11 cellular contexts compared by ENCODE assay signal in genomic region chr10:132515811-132516726, GRCh38. TPM values are rescaled to one million over a fixed set of nuclear protein-coding genes. Genes with fewer than 3 reads are reported as not detected.
DNase-seq lines count a peak whose midpoint lies in the region; ATAC-seq, FAIRE-seq and TF ChIP-seq lines count a peak whose summit lies in the region.
"Had no signal": no experiment of that assay in that cellular context is flagged by ENCODE, and none has a peak within 500 bp of the region (broad histone marks: within the 10 kb centered on the region; RNA-seq: fewer than 3 reads in every experiment).

No MANE protein-coding gene starts in this region.

- H3K36me3 ChIP-seq in GM23338 (ENCODE audit: insufficient read depth) (no peaks in the 10 kb centered on the region), HepG2 (replicated peaks in 1 of 2; ENCODE audit: control insufficient read depth in 1 of 2, insufficient read depth in 2 of 2, low read length in 2 of 2) (no peaks in the 10 kb centered on the region), spleen (no peaks in the 10 kb centered on the region)
- H3K36me3 ChIP-seq: WERI-Rb-1 had no signal

- H3K79me2 ChIP-seq in GM23338 (replicated peaks; ENCODE audit: insufficient read depth) (no peaks in the 10 kb centered on the region), HepG2 (ENCODE audit: insufficient read depth, low read length) (no peaks in the 10 kb centered on the region)

- H3K27ac Mint-ChIP-seq in GM23338 = peak overlapping the region; percentile 78
- 0 out of 2 replicates have a peak overlapping the region, but pooled peaks have one; percentile 23 for H3K27ac Mint-ChIP-seq in WTC11
- H3K27ac Mint-ChIP-seq: activated naive CD8-positive, alpha-beta T cell treated with anti-CD3 and anti-CD28 coated beads, Interleukin-2, amount 10 ng/mL, durations not matched to agents 7 days and 5 days had no signal

- H3K36me3 Mint-ChIP-seq in GM23338 (ENCODE audit: low read depth) (no peaks in the 10 kb centered on the region), WTC11 (no peaks in the 10 kb centered on the region)
- H3K36me3 Mint-ChIP-seq: activated naive CD8-positive, alpha-beta T cell treated with anti-CD3 and anti-CD28 coated beads, Interleukin-2, amount 10 ng/mL, durations not matched to agents 7 days and 5 days had no signal

- H3K4me3 Mint-ChIP-seq in GM23338 = peak overlapping the region; percentile 52; the same call in 1 of the 3 replicates
- H3K4me3 Mint-ChIP-seq in WTC11 = peak overlapping the region; percentile 35; the same call in 1 of the 2 replicates
- H3K4me3 Mint-ChIP-seq: activated naive CD8-positive, alpha-beta T cell treated with anti-CD3 and anti-CD28 coated beads, Interleukin-2, amount 10 ng/mL, durations not matched to agents 7 days and 5 days had no signal

- H3K4me1 Mint-ChIP-seq in GM23338 = peaks cover 30% of the 10 kb centered on the region
- peaks cover 32% of the 10 kb centered on the region for H3K4me1 Mint-ChIP-seq in WTC11
- H3K4me1 Mint-ChIP-seq: activated naive CD8-positive, alpha-beta T cell treated with anti-CD3 and anti-CD28 coated beads, Interleukin-2, amount 10 ng/mL, durations not matched to agents 7 days and 5 days had no signal

- no peak for TF ChIP-seq EP300 in HepG2 (IDR thresholded peaks at IDR 0.05; ENCODE audit: low read depth in 2 of 2, low read length in 2 of 2)
- TF ChIP-seq EP300 in HepG2 (CRISPR knock-in tag; IDR thresholded peaks at IDR 0.05; ENCODE audit: borderline replicate concordance) = no peak

- H3K9me2 ChIP-seq in GM23338 (ENCODE audit: insufficient read depth) = no peaks in the 10 kb centered on the region

- intact Hi-C loops in HepG2 (cut with micrococcal nuclease; ENCODE audit: unreplicated experiment) = loop anchor here (5.0 kb wide), 2 partner anchors 59 to 76 kb away; no protein-coding TSS in a partner anchor
- intact Hi-C loops in spleen (cut with DNase I; ENCODE audit: low total_unique reads) = no loop called here

- H3K9me3 ChIP-seq in HepG2 (ENCODE audit: low read length) = no peaks in the 10 kb centered on the region
- H3K9me3 ChIP-seq in spleen = no peaks in the 10 kb centered on the region

- in situ Hi-C loops in HepG2 (cut with HindIII; ENCODE audit: extremely low pct_ligation_motif_present, low pct_unique_long_range_greater_than_20kb) = no loop called here

- H3K9ac ChIP-seq in HepG2 (ENCODE audit: insufficient read depth, low read depth, low read length) = peak overlapping the region; percentile 74

- DNase-seq in GM23338 (ENCODE audit: low spot score) (no peak), WTC11 (ENCODE audit: low spot score) (no peak), HepG2 (ENCODE audit: low spot score) (no peak), spleen (peak; percentile 71), T-helper 1 cell (no peak), CD1c-positive myeloid dendritic cell (ENCODE audit: extremely low spot score) (no peak), kidney tubule cell (ENCODE audit: low spot score) (no peak)
- DNase-seq: activated naive CD8-positive, alpha-beta T cell treated with anti-CD3 and anti-CD28 coated beads, Interleukin-2, amount 10 ng/mL, durations not matched to agents 7 days and 5 days had no signal

- H3K9me3 Mint-ChIP-seq in GM23338 = no peaks in the 10 kb centered on the region
- peaks cover 6% of the 10 kb centered on the region for H3K9me3 Mint-ChIP-seq in WTC11
- H3K9me3 Mint-ChIP-seq: activated naive CD8-positive, alpha-beta T cell treated with anti-CD3 and anti-CD28 coated beads, Interleukin-2, amount 10 ng/mL, durations not matched to agents 7 days and 5 days had no signal

- H3K27ac ChIP-seq in GM23338 (ENCODE audit: low read depth) (no peak overlapping the region), HepG2 (ENCODE audit: extremely low read length, insufficient read depth, low read length) (peak overlapping the region; percentile 69), spleen (peak overlapping the region in 6 of 8 donors; percentile 79 to 85 (median 82))
- H3K27ac ChIP-seq: WERI-Rb-1 had no signal

- H3K27me3 ChIP-seq in GM23338 (ENCODE audit: insufficient read depth) = peaks cover 10% of the 10 kb centered on the region; the same call in 1 of the 2 replicates
- H3K27me3 ChIP-seq in HepG2 (ENCODE audit: control insufficient read depth in 1 of 2, insufficient read depth in 2 of 2, low read length in 2 of 2) = peaks cover 2 to 20% of the 10 kb centered on the region in 2 experiments; a peak in 4 of 5 replicates
- peaks cover 0 to 12% (median 0%) of the 10 kb centered on the region in 7 donors for H3K27me3 ChIP-seq in spleen (replicated peaks in 1 of 7)

- peak overlapping the region; percentile 93; the same call in 1 of the 2 replicates for H3K4me2 ChIP-seq in GM23338
- peak overlapping the region; percentile 97 for H3K4me2 ChIP-seq in HepG2 (ENCODE audit: low read depth, low read length)

- TF ChIP-seq POLR2A in HepG2 (IDR thresholded peaks at IDR 0.05; ENCODE audit: insufficient read depth in 1 of 2, low read depth in 2 of 2, low read length in 2 of 2) = peak in 1 of 2 experiments; percentile 13; a peak in 1 of 4 replicates
- no peak for TF ChIP-seq POLR2A in spleen (IDR thresholded peaks at IDR 0.05)

- ATAC-seq in GM23338 (no peak), WTC11 (no peak), HepG2 (no peak), HG02642 (IDR thresholded peaks at IDR 0.05; ENCODE audit: poor library complexity, unreplicated experiment) (no peak)

- FAIRE-seq in HepG2 (lab: Jason Lieb, UNC) = no peak
- FAIRE-seq: GM18507 had no signal

- H3K4me1 ChIP-seq in GM23338 (ENCODE audit: insufficient read depth) (peaks cover 26% of the 10 kb centered on the region), HepG2 (ENCODE audit: insufficient read depth, low read length) (peaks cover 61% of the 10 kb centered on the region), spleen (peaks cover 51 to 68% (median 63%) of the 10 kb centered on the region in 6 donors)

- TF ChIP-seq CTCF in GM23338 (conservative IDR thresholded peaks at IDR 0.05; ENCODE audit: low read depth in 2 of 2) (no peak), WTC11 (IDR thresholded peaks at IDR 0.05) (no peak), HepG2 (CRISPR knock-in tag; IDR thresholded peaks at IDR 0.05) (no peak), spleen (IDR thresholded peaks at IDR 0.05 in 8 of 11, conservative IDR thresholded peaks at IDR 0.05 in 3 of 11) (no peak)

- H2AFZ ChIP-seq in GM23338 (no peak overlapping the region), HepG2 (ENCODE audit: low read length) (no peak overlapping the region)

- WGBS in HepG2 (ENCODE audit: low lambda C conversion rate) = 49% methylated on average over 9 of the region's 19 CpGs
- 56 to 73% (median 65%) methylated on average over 18 to 19 of the region's 19 CpGs for WGBS in spleen, 5 donors

- H3F3A ChIP-seq in GM23338 (replicated peaks; ENCODE audit: low read depth) = 0 out of 2 replicates have a peak, but pooled peaks cover 4% of the 10 kb centered on the region

- H3K27me3 Mint-ChIP-seq in GM23338 (ENCODE audit: insufficient read depth, low read depth, poor library complexity) = peaks cover 31% of the 10 kb centered on the region
- peaks cover 16% of the 10 kb centered on the region for H3K27me3 Mint-ChIP-seq in WTC11 (ENCODE audit: low read depth)

- H4K20me1 ChIP-seq in GM23338 (replicated peaks; ENCODE audit: insufficient read depth) (no peaks in the 10 kb centered on the region), HepG2 (ENCODE audit: insufficient read depth, low read length) (no peaks in the 10 kb centered on the region)

- BruUV-seq in HepG2 (replicated peaks; lab: Mats Ljungman, UMichigan) = no TSS peak

- H3K4me3 ChIP-seq in GM23338 (peak overlapping the region; percentile 67; the same call in 1 of the 2 replicates), HepG2 (replicated peaks in 1 of 3; ENCODE audit: insufficient read depth in 1 of 3, low read depth in 2 of 3, low read length in 3 of 3) (peak overlapping the region in 2 of 3 experiments; percentile 62 to 75; a peak in 4 of 6 replicates), spleen (no peak overlapping the region)

- POLR2A ChIA-PET in WTC11 (lab: Charles Lee) = interaction anchor here (1.9 kb wide), 1 partner anchor 48 kb away, joined by 5 read pairs; no protein-coding TSS in a partner anchor
- POLR2A ChIA-PET in HepG2 (lab: Yijun Ruan, JAX) = interaction anchor here (0.9 to 3.6 kb wide), 4 partner anchors 56 to 75 kb away, joined by 3 to 14 read pairs (median 4); no protein-coding TSS in a partner anchor

- no peak for TF ChIP-seq RAD21 in HepG2 (CRISPR knock-in tag; IDR thresholded peaks at IDR 0.05)

- CTCF ChIA-PET in WTC11 (lab: Charles Lee) = interaction anchor here (1.1 to 1.3 kb wide), 2 partner anchors 48 to 155 kb away, joined by 3 to 4 read pairs; no protein-coding TSS in a partner anchor
- CTCF ChIA-PET in HepG2 (lab: Yijun Ruan, JAX; ENCODE audit: low intra/inter-chr PET ratio, low total read pairs) = no interaction called here

RNA-seq across cellular contexts. Expression of gene INPP5A, which starts 21.5 kb away (rescaled TPM):
- 40.6 and 42.5 TPM in 2 replicates for total RNA-seq in GM23338 (2014; rRNA removed; shearing (Covaris generic))
- polyA plus RNA-seq in GM23338 (2016; fragmentation: Nextera tagmentation; extraction: Ambion mirVana) (5.6 and 5.9 TPM in 2 replicates), HepG2 (2011; rRNA removed) (17.5 and 19.5 TPM in 2 replicates), spleen (10 to 100 TPM; 11.1 to 16.5 (median 11.7) TPM)
- total RNA-seq in WTC11 (2021) (20.0 to 22.1 TPM (median 21.5 TPM) in 3 replicates), HepG2 (2016; rRNA removed; fragmentation: Illumina TruSeq; extraction: Trizol) (37.9 and 46.8 TPM in 2 replicates), spleen (10 to 100 TPM; 24.7 to 41.3 (median 33.7) TPM)
- total RNA-seq in HepG2 (2016; cell fraction: cytosol; rRNA removed; fragmentation: Illumina TruSeq; extraction: Trizol; ENCODE audit: low read depth) = 52.6 and 54.7 TPM in 2 replicates
- total RNA-seq in HepG2 (2016; cell fraction: insoluble cytoplasmic fraction; rRNA removed; fragmentation: Illumina TruSeq; extraction: Trizol) = 38.3 and 42.5 TPM in 2 replicates
- total RNA-seq in HepG2 (2016; cell fraction: membrane; rRNA removed; fragmentation: Illumina TruSeq; extraction: Trizol) = 103 and 110 TPM in 2 replicates
- total RNA-seq in HepG2 (2016; cell fraction: nucleus; rRNA removed; fragmentation: Illumina TruSeq; extraction: Trizol) = 15.7 and 18.8 TPM in 2 replicates
- polyA plus RNA-seq in HepG2 (2011; cell fraction: cytosol; rRNA removed) = 16.7 and 18.4 TPM in 2 replicates
- polyA plus RNA-seq in HepG2 (2011; cell fraction: nucleus; rRNA removed) = 14.6 and 14.9 TPM in 2 replicates
- 15.8 and 18.2 TPM in 2 replicates for polyA plus RNA-seq in HepG2 (2012)
- 49.5 and 52.9 TPM in 2 replicates for polyA plus RNA-seq in HepG2 (2016; cell fraction: cytosol; fragmentation: Illumina TruSeq; extraction: Trizol; ENCODE audit: low read depth)
- polyA plus RNA-seq in HepG2 (2016; cell fraction: insoluble cytoplasmic fraction; fragmentation: Illumina TruSeq; extraction: Trizol; ENCODE audit: low read depth) = 40.7 and 47.8 TPM in 2 replicates
- 97.2 and 97.6 TPM in 2 replicates for polyA plus RNA-seq in HepG2 (2016; cell fraction: membrane; fragmentation: Illumina TruSeq; extraction: Trizol; ENCODE audit: low read depth)
- 25.8 and 27.0 TPM in 2 replicates for polyA plus RNA-seq in HepG2 (2016; cell fraction: nucleus; fragmentation: Illumina TruSeq; extraction: Trizol; ENCODE audit: insufficient read depth, low read depth)
- polyA minus RNA-seq in HepG2 (2011; rRNA and poly(A)+ RNA removed; ENCODE audit: low replicate concordance) = 17.0 and 32.5 TPM in 2 replicates
- polyA minus RNA-seq in HepG2 (2011; cell fraction: cytosol; rRNA and poly(A)+ RNA removed) = 16.4 and 21.7 TPM in 2 replicates
- 19.1 and 20.6 TPM in 2 replicates for polyA minus RNA-seq in HepG2 (2011; cell fraction: nucleus; rRNA and poly(A)+ RNA removed)

Comparison
In these comparisons a context has a peak if more than half of its experiments do, and no peak if none do; other contexts are left out.
1. H3K4me3 ChIP-seq: peak in GM23338 (single experiment) and HepG2 (2 of 3); none in spleen (0 of 8).